Comparison of ENCODE assay signal across 8 cellular contexts in genomic region chr5:149381986-149382338, GRCh38. TPM values are rescaled to one million over a fixed set of nuclear protein-coding genes. Genes with fewer than 3 reads are reported as not detected.
DNase-seq lines count a peak whose midpoint lies in the region; ATAC-seq, FAIRE-seq and TF ChIP-seq lines count a peak whose summit lies in the region.

No MANE protein-coding gene starts in this region.

- DNase-seq in GM03348 (ENCODE audit: low spot score) (peak; percentile 91), H4 (ENCODE audit: low spot score) (peak; percentile 61), NCI-H1092 treated with DMSO at 0.1 percent for 48 hours (lab: John Stamatoyannopoulos, UW) (peak; percentile 30), WTC11 (ENCODE audit: low spot score) (peak; percentile 93), bronchial epithelial cell (ENCODE audit: low read depth) (peak; percentile 31), kidney glomerular epithelial cell (lab: John Stamatoyannopoulos, UW) (peak; percentile 31), OCI-M2 (lab: John Stamatoyannopoulos, UW; ENCODE audit: unreplicated experiment) (no peak)
- peak; percentile 63 to 74 (median 67) for DNase-seq in stimulated activated CD4-positive, alpha-beta T cell treated with anti-CD3 and anti-CD28 coated beads, Interleukin-1b, Interleukin-23, amount 100 ng/mL, for 24 hours (ENCODE audit: low read depth in 4 of 4, low spot score in 1 of 4)

- H3K36me3 ChIP-seq in bronchial epithelial cell (ENCODE audit: control insufficient read depth, insufficient read depth, low read length), result no peaks in the 10 kb centered on the region

- POLR2A ChIA-PET in WTC11 (lab: Charles Lee), result no interaction called here

- ATAC-seq in WTC11, result peak; percentile 91

- H3K4me1 Mint-ChIP-seq in WTC11, result peaks cover 12% of the 10 kb centered on the region

- no peaks in the 10 kb centered on the region for H3K27me3 ChIP-seq in bronchial epithelial cell (ENCODE audit: control insufficient read depth, insufficient read depth, low read length)

- no peak overlapping the region for H3K4me3 ChIP-seq in bronchial epithelial cell (ENCODE audit: low read depth, low read length)

- 0 out of 2 replicates have a peak, but pooled peaks cover 4% of the 10 kb centered on the region for H3K9me3 Mint-ChIP-seq in WTC11

- no peaks in the 10 kb centered on the region for H3K36me3 Mint-ChIP-seq in WTC11

- CTCF ChIA-PET in WTC11 (lab: Charles Lee), result interaction anchor here (0.5 to 3.5 kb wide), 35 partner anchors 8 to 253 kb away, joined by 3 to 110 read pairs (median 5); partner anchors contain the start of genes GRPEL2 and PCYOX1L

- no peaks in the 10 kb centered on the region for H3K27me3 Mint-ChIP-seq in WTC11 (ENCODE audit: low read depth)

- H3K4me3 Mint-ChIP-seq in WTC11, result no peak overlapping the region

- H3K27ac Mint-ChIP-seq in WTC11, result no peak overlapping the region

- FAIRE-seq in bronchial epithelial cell (lab: Jason Lieb, UNC), result no peak

- TF ChIP-seq CTCF in WTC11 (IDR thresholded peaks at IDR 0.05) (peak; percentile 92), bronchial epithelial cell (IDR thresholded peaks at IDR 0.05; ENCODE audit: insufficient read depth, low read length, severe bottlenecking) (peak; percentile 99)

TF ChIP-seq in WTC11, 78 proteins besides CTCF, POLR2A, EP300 and RAD21:
- TF ChIP-seq KAT7 (CRISPR knock-in tag; IDR thresholded peaks at IDR 0.05; ENCODE audit: borderline replicate concordance), result 0 out of 2 replicates have a peak, but pooled peaks have one; percentile 45
- no peak for TF ChIP-seq EMX1 (CRISPR knock-in tag; IDR thresholded peaks at IDR 0.05)
- TF ChIP-seq STAT6 (CRISPR knock-in tag; conservative IDR thresholded peaks at IDR 0.05; ENCODE audit: low read depth), result no peak
- no peak for TF ChIP-seq IRF2 (CRISPR knock-in tag; IDR thresholded peaks at IDR 0.05; ENCODE audit: borderline replicate concordance, low read depth)

RNA-seq across cellular contexts. Expression of gene IL17B, which starts 2.9 kb away (rescaled TPM):
- 0.31 TPM in 1 of 2 replicates, not detected in the other for total RNA-seq in H4 (2014; rRNA removed; shearing (Covaris generic))
- not detected in 3 replicates for total RNA-seq in WTC11 (2021)
- total RNA-seq in bronchial epithelial cell, result not detected in 2 replicates

RNA-seq across cellular contexts. Expression of gene PCYOX1L, which starts 24.1 kb away (rescaled TPM):
- 19.5 and 20.8 TPM in 2 replicates for total RNA-seq in H4 (2014; rRNA removed; shearing (Covaris generic))
- 8.1 to 19.2 TPM (median 17.2 TPM) in 3 replicates for total RNA-seq in WTC11 (2021)
- total RNA-seq in bronchial epithelial cell, result 4.2 and 8.4 TPM in 2 replicates

RNA-seq across cellular contexts. Expression of gene GRPEL2, which starts 36.7 kb away (rescaled TPM):
- total RNA-seq in H4 (2014; rRNA removed; shearing (Covaris generic)), result 17.9 and 19.9 TPM in 2 replicates
- total RNA-seq in WTC11 (2021) (35.3 to 48.6 TPM (median 35.5 TPM) in 3 replicates), bronchial epithelial cell (35.2 and 43.7 TPM in 2 replicates)
